8 cellular contexts compared by ENCODE assay signal in the genomic region with DNA sequence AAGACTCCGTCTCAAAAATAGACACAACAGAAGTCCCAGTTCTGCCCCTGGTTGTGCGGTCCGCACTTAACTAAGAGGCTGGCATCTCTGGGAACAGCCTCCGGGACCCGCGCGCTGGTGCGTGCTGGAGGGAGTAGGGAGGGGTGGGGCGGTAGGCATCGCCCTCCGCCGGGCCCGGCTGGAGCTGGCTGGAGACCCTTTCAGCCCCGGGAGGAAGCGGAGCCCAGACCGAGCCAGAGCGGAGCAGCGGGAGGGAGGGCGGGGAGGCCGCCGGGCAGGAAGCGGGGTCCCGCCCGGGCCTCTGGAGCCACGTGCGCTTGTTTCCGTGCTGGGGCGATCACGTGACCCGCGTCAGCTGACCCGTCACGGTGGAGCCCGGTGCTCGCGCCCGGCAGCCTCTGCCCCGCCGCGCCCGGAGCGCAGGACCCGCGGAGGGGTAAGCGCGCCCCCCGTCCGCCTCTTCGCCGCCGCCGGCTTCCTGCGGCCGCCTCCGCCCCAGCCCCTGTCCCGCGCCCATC. TPM values are rescaled to one million over a fixed set of nuclear protein-coding genes. Genes with fewer than 3 reads are reported as not detected.
DNase-seq lines count a peak whose midpoint lies in the region; ATAC-seq and TF ChIP-seq lines count a peak whose summit lies in the region.

WDR81 (plus strand) TSS at position 354 of the 518 bp plus-strand sequence. CDS start 256 bp downstream, outside the sequence.

- peak within 1 kb of the TSS; percentile 92 for H3K4me3 ChIP-seq in OCI-LY7 (ENCODE audit: low read depth, low read length, poor library complexity, severe bottlenecking)
- peak within 1 kb of the TSS; percentile 60 for H3K4me3 ChIP-seq in epithelial cell of esophagus (ENCODE audit: low read length)

- no peaks in the 10 kb centered on the region for H3K9me3 ChIP-seq in OCI-LY7 (ENCODE audit: low read length)

- ATAC-seq in GM18858 (IDR thresholded peaks at IDR 0.05; ENCODE audit: unreplicated experiment) (peak; percentile 36), HG03432 (IDR thresholded peaks at IDR 0.05; ENCODE audit: unreplicated experiment) (peak; percentile 67)

- DNase-seq in A172 (ENCODE audit: low spot score), result peak; percentile 70
- peak; percentile 93 for DNase-seq in OCI-LY7 (ENCODE audit: low spot score)
- DNase-seq in activated T-cell treated with anti-CD3 and anti-CD28 coated beads for 4 hours, result peak; percentile 76
- DNase-seq in epithelial cell of esophagus (ENCODE audit: low read depth), result peak; percentile 79
- DNase-seq in middle frontal gyrus (ENCODE audit: extremely low spot score, low spot score), result peak; percentile 73
- peak; percentile 82 to 83 for DNase-seq in stimulated activated CD8-positive, alpha-beta memory T cell treated with anti-CD3 and anti-CD28 coated beads, Interleukin-15, amount 100 ng/mL, for 48 hours (ENCODE audit: low read depth in 2 of 2)

- intact Hi-C loops in OCI-LY7 (cut with micrococcal nuclease; ENCODE audit: unreplicated experiment), result loop anchor here (5.0 kb wide), 2 partner anchors 48 to 108 kb away; partner anchors contain the start of gene RPA1

- peaks cover 43% of the 10 kb centered on the region for H3K4me1 ChIP-seq in OCI-LY7 (ENCODE audit: insufficient read depth, low read length, poor library complexity, severe bottlenecking)

- H3K4me2 ChIP-seq in OCI-LY7 (ENCODE audit: low read length), result peak within 1 kb of the TSS; percentile 96

- peak within 1 kb of the TSS; percentile 84 for H2AFZ ChIP-seq in OCI-LY7 (ENCODE audit: low read length)

- peaks cover 9% of the 10 kb centered on the region for H3K79me2 ChIP-seq in OCI-LY7 (ENCODE audit: insufficient read depth, low read depth, low read length)

- H3K9me2 ChIP-seq in OCI-LY7 (ENCODE audit: insufficient read depth, low read length), result no peaks in the 10 kb centered on the region

- POLR2A ChIA-PET in OCI-LY7 (lab: Charles Lee), result interaction anchor here (0.6 kb wide), 1 partner anchor 39 kb away, joined by 4 read pairs; no protein-coding TSS in a partner anchor

- TF ChIP-seq CTCF in OCI-LY7 (conservative IDR thresholded peaks at IDR 0.05; ENCODE audit: low read length) (no peak), epithelial cell of esophagus (IDR thresholded peaks at IDR 0.05; ENCODE audit: insufficient read depth, low read depth, low read length, missing control alignments) (no peak)

- no TSS peak for BruUV-seq in OCI-LY7 (replicated peaks; lab: Mats Ljungman, UMichigan)

- H3K27ac ChIP-seq in OCI-LY7 (ENCODE audit: low read depth, low read length, poor library complexity, severe bottlenecking), result peak within 1 kb of the TSS; percentile 61

- CTCF ChIA-PET in OCI-LY7 (lab: Charles Lee; ENCODE audit: unreplicated experiment), result no interaction called here

- no peaks in the 10 kb centered on the region for H4K20me1 ChIP-seq in OCI-LY7 (ENCODE audit: insufficient read depth, low read length)

- H3K36me3 ChIP-seq in OCI-LY7 (ENCODE audit: insufficient read depth, low read length), result peaks cover 9% of the 10 kb centered on the region; the same call in 1 of the 2 replicates

RNA-seq across cellular contexts. Expression of gene WDR81, which starts in this region (rescaled TPM):
- total RNA-seq in A172 (2014; rRNA removed; shearing (Covaris generic)), result 22.2 and 25.5 TPM in 2 replicates
- 12.2 and 19.1 TPM in 2 replicates for total RNA-seq in OCI-LY7 (2014; rRNA removed; shearing (Covaris generic))
- 23.5 and 24.4 TPM in 2 replicates for total RNA-seq in OCI-LY7 (2022)

Comparison
In these comparisons a context has a peak if more than half of its experiments do, and no peak if none do; other contexts are left out.
1. Peak in every context shown above with its lines: DNase-seq, ATAC-seq, H3K4me3 ChIP-seq and H3K27ac ChIP-seq.